ENCODE assay signal across 23 cellular contexts in the genomic region with DNA sequence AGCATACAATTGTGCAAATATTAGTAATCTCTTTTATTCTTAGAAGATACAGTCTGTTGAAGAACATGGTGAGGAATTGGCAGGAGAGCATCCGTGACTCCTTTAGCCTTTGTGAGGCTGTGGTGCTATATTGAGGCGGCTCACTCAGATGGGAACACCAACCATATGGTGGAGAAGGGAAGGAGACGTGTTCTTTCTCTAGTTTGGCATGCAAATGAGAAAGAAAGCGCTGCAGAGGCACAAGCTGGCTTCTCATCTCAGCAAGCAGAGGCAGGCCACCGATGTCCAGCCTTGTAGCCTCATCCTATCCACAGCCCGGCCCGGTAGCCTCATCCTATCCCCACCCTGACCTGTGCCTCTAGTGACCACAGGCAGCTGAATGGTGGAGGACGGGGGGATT.
DNase-seq lines count a peak whose midpoint lies in the region; ATAC-seq and TF ChIP-seq lines count a peak whose summit lies in the region.
"Had no signal": no experiment of that assay in that cellular context is flagged by ENCODE, and none has a peak within 500 bp of the region (broad histone marks: within the 10 kb centered on the region; RNA-seq: fewer than 3 reads in every experiment).

No MANE protein-coding gene starts in this region.

- no peaks in the 10 kb centered on the region for H3K4me1 ChIP-seq in body of pancreas

- ATAC-seq in body of pancreas: no peak
- ATAC-seq: left lobe of liver; sciatic nerve; stimulated activated naive CD8-positive, alpha-beta T cell treated with anti-CD3 and anti-CD28 coated beads, Interleukin-15, Interleukin-2, amounts not matched to agents 100 U/mL and 50 U/mL, for 24 hours had no signal

- TF ChIP-seq POLR2A in body of pancreas (IDR thresholded peaks at IDR 0.05): no peak

- H3K4me3 ChIP-seq in dorsolateral prefrontal cortex: peak overlapping the region in 1 of 59 donors; percentile 8
- H3K4me3 ChIP-seq in body of pancreas: no peak overlapping the region
- H3K4me3 ChIP-seq: cardiac muscle cell, esophagus squamous epithelium, HAP-1, MG63, PC-9, thyroid gland had no signal

- H3K27ac ChIP-seq in dorsolateral prefrontal cortex (peak overlapping the region in 48 of 59 donors; percentile 6 to 89 (median 70)), temporal lobe (ENCODE audit: low read depth, low read length) (peak overlapping the region; percentile 11), body of pancreas (no peak overlapping the region)
- H3K27ac ChIP-seq: 22Rv1, cardiac muscle cell, esophagus squamous epithelium, neutrophil, PC-9 had no signal

- peak; percentile 76 for DNase-seq in NCI-H2171 treated with DMSO at 0.1 percent for 48 hours (lab: John Stamatoyannopoulos, UW)
- DNase-seq in NCI-H2171 (lab: John Stamatoyannopoulos, UW): no peak
- DNase-seq in NCI-H446 treated with DMSO at 0.1 percent for 48 hours (lab: John Stamatoyannopoulos, UW): peak; percentile 4
- peak in 4 of 10 donors; percentile 31 to 65 (median 56) for DNase-seq in dorsolateral prefrontal cortex
- no peak for DNase-seq in body of pancreas
- no peak for DNase-seq in stimulated activated CD4-positive, alpha-beta T cell treated with anti-CD3 and anti-CD28 coated beads, Interleukin-2, amount 100 ng/mL, for 24 hours
- DNase-seq in effector CD4-positive, alpha-beta T cell: no peak
- DNase-seq: esophagus squamous epithelium; foreskin melanocyte; immature natural killer cell; NK-92 treated with Interleukin-12 subunit alpha and Interleukin-12 subunit beta, amount 100 ng/mL, for 24 hours; PC-9; Right ventricle myocardium superior; stimulated activated naive CD8-positive, alpha-beta T cell treated with anti-CD3 and anti-CD28 coated beads, Interleukin-15, Interleukin-2, amounts not matched to agents 100 U/mL and 50 U/mL, for 24 hours; thyroid gland had no signal

- intact Hi-C loops in dorsolateral prefrontal cortex (cut with DNase I) (loop anchor here in 1 of 2 donors (5.0 kb wide), 1 partner anchor 70 kb away; no protein-coding TSS in a partner anchor), body of pancreas (cut with DNase I) (no loop called here)

- WGBS in body of pancreas, 2 donors: 95 to 98% methylated on average over 8 of the region's 8 CpGs

- no peaks in the 10 kb centered on the region for H3K27me3 ChIP-seq in dorsolateral prefrontal cortex
- H3K27me3 ChIP-seq in body of pancreas: no peaks in the 10 kb centered on the region
- H3K27me3 ChIP-seq: cardiac muscle cell, esophagus squamous epithelium, MG63, neutrophil, thyroid gland had no signal

- no peaks in the 10 kb centered on the region for H3K36me3 ChIP-seq in body of pancreas (replicated peaks in 1 of 2; ENCODE audit: insufficient read depth in 1 of 2, low read depth in 2 of 2)
- H3K36me3 ChIP-seq: cardiac muscle cell, esophagus squamous epithelium, HAP-1, MG63, neutrophil, thyroid gland had no signal

- TF ChIP-seq CTCF in dorsolateral prefrontal cortex (IDR thresholded peaks at IDR 0.05 in 54 of 56, conservative IDR thresholded peaks at IDR 0.05 in 2 of 56; ENCODE audit: low read depth in 1 of 56, partially characterized antibody in 56 of 56) (no peak), body of pancreas (IDR thresholded peaks at IDR 0.05) (no peak)

- no peaks in the 10 kb centered on the region for H3K9me3 ChIP-seq in body of pancreas
- H3K9me3 ChIP-seq: esophagus squamous epithelium, HAP-1, MG63, neutrophil, thyroid gland had no signal

Comparison
In these comparisons a context has a peak if more than half of its experiments do, and no peak if none do; other contexts are left out.
1. DNase-seq: peak in NCI-H2171 treated with DMSO at 0.1 percent for 48 hours (single experiment) and NCI-H446 treated with DMSO at 0.1 percent for 48 hours (single experiment); none in NCI-H2171 (single experiment), body of pancreas (0 of 4), stimulated activated CD4-positive, alpha-beta T cell treated with anti-CD3 and anti-CD28 coated beads, Interleukin-2, amount 100 ng/mL, for 24 hours (0 of 2) and effector CD4-positive, alpha-beta T cell (single experiment).
2. H3K27ac ChIP-seq: peak in dorsolateral prefrontal cortex (48 of 59) and temporal lobe (single experiment); none in body of pancreas (0 of 4).